ENCODE assay signal across 1 cellular context in the genomic region with DNA sequence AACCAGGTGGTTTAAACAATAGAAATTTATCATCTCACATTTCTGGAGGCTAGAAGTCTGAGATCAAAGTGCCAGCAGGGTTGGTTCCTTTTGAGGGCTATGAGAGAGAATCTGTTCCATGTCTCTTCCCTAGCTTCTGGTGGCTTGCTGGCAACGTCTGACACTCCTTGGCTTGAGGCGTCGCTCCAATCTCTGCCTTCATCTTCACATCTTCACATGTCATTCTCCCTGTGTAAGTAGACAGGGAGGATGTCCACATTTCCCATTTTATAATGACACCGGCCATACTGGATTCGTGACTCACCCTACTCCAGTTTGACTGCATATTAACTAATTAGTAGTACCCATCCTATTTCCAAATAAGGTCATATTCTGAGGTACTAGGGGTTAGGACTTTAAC.
TF ChIP-seq lines count a peak whose summit lies in the region.

No MANE protein-coding gene starts in this region.

TF ChIP-seq in endothelial cell of umbilical vein, 7 proteins besides CTCF, POLR2A, EP300 and RAD21:
- TF ChIP-seq EZH2 (IDR thresholded peaks at IDR 0.05; ENCODE audit: borderline replicate concordance, low read depth, low read length, severe bottlenecking): no peak
